ENCODE assay signal across 30 cellular contexts in the genomic region with DNA sequence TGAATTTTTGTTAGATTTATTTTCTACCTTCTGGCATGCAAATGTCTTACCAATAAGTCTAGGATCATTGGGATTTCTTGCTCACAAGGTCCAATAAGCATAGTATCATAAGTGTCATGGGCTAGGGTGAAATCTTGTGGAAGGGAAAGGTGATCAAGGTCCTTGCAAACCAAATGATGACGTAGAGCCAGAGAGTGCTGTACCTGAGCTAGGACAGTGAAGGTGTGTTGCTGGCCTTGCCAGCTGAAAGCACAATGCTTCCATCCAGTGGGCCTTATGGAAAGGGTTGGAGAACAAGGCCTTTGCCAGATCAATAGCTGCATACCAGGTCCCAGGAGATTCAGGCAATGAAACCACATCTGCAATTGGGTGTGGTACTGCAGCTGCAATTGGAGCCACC.
"Had no signal": no experiment of that assay in that cellular context is flagged by ENCODE, and none has a peak within 500 bp of the region (broad histone marks: within the 10 kb centered on the region; RNA-seq: fewer than 3 reads in every experiment).

No MANE protein-coding gene starts in this region.

- DNase-seq: activated CD4-positive, alpha-beta memory T cell treated with anti-CD3 and anti-CD28 coated beads, Interleukin-2, amount 10 ng/mL, durations not matched to agents 7 days and 5 days; activated CD4-positive, alpha-beta T cell treated with anti-CD3 and anti-CD28 coated beads for 1 hour; activated CD4-positive, alpha-beta T cell treated with anti-CD3 and anti-CD28 coated beads for 4 hours; activated CD4-positive, alpha-beta T cell treated with anti-CD3 and anti-CD28 coated beads, Interleukin-2, amount 10 ng/mL, durations not matched to agents 7 days and 5 days; activated CD4-positive, alpha-beta T cell treated with anti-CD3 and anti-CD28 coated beads, Interleukin-2, amount 50 U/mL, for 4 hours; activated CD8-positive, alpha-beta memory T cell treated with anti-CD3 and anti-CD28 coated beads, Interleukin-2, amount 50 U/mL, for 48 hours; activated gamma-delta T cell; activated naive CD4-positive, alpha-beta T cell; activated naive CD4-positive, alpha-beta T cell treated with anti-CD3 and anti-CD28 coated beads, Interleukin-2, amount 10 ng/mL, durations not matched to agents 7 days and 5 days; activated naive CD8-positive, alpha-beta T cell treated with anti-CD3 and anti-CD28 coated beads, Interleukin-2, amount 10 ng/mL, durations not matched to agents 7 days and 5 days; activated T-cell treated with anti-CD3 and anti-CD28 coated beads for 4 hours; activated T-cell treated with anti-CD3 and anti-CD28 coated beads, Interleukin-2, amount 50 U/mL, for 24 hours; activated T-cell treated with anti-CD3 and anti-CD28 coated beads, Interleukin-2, amount 50 U/mL, for 72 hours; dorsolateral prefrontal cortex; effector memory CD4-positive, alpha-beta T cell; endodermal cell; foreskin fibroblast; head of caudate nucleus; T-helper 2 cell had no signal

- H3K27ac Mint-ChIP-seq: activated CD4-positive, alpha-beta memory T cell treated with anti-CD3 and anti-CD28 coated beads, Interleukin-2, amount 10 ng/mL, durations not matched to agents 7 days and 5 days; activated CD4-positive, alpha-beta T cell treated with anti-CD3 and anti-CD28 coated beads, Interleukin-2, amount 10 ng/mL, durations not matched to agents 7 days and 5 days; activated naive CD4-positive, alpha-beta T cell treated with anti-CD3 and anti-CD28 coated beads, Interleukin-2, amount 10 ng/mL, durations not matched to agents 7 days and 5 days; activated naive CD4-positive, alpha-beta T cell treated with anti-CD3 and anti-CD28 coated beads, Interleukin-2, amount 50 U/mL, for 72 hours; activated naive CD8-positive, alpha-beta T cell treated with anti-CD3 and anti-CD28 coated beads, Interleukin-2, amount 10 ng/mL, durations not matched to agents 7 days and 5 days; activated T-cell treated with anti-CD3 and anti-CD28 coated beads, Interleukin-2, amount 50 U/mL, for 24 hours; activated T-cell treated with anti-CD3 and anti-CD28 coated beads, Interleukin-2, amount 50 U/mL, for 72 hours; brain; endodermal cell; WTC11 had no signal

- H3K36me3 ChIP-seq: ascending aorta, breast epithelium had no signal

- FAIRE-seq: frontal cortex had no signal

- H3K9me3 ChIP-seq: ascending aorta had no signal

- H3K9me3 Mint-ChIP-seq: activated CD4-positive, alpha-beta memory T cell treated with anti-CD3 and anti-CD28 coated beads, Interleukin-2, amount 10 ng/mL, durations not matched to agents 7 days and 5 days; activated CD4-positive, alpha-beta T cell treated with anti-CD3 and anti-CD28 coated beads, Interleukin-2, amount 10 ng/mL, durations not matched to agents 7 days and 5 days; activated naive CD4-positive, alpha-beta T cell treated with anti-CD3 and anti-CD28 coated beads, Interleukin-2, amount 10 ng/mL, durations not matched to agents 7 days and 5 days; activated naive CD4-positive, alpha-beta T cell treated with anti-CD3 and anti-CD28 coated beads, Interleukin-2, amount 50 U/mL, for 72 hours; activated T-cell treated with anti-CD3 and anti-CD28 coated beads, Interleukin-2, amount 50 U/mL, for 24 hours; activated T-cell treated with anti-CD3 and anti-CD28 coated beads, Interleukin-2, amount 50 U/mL, for 72 hours; central memory CD8-positive, alpha-beta T cell had no signal

- H3K4me1 ChIP-seq: ascending aorta, breast epithelium had no signal

- ATAC-seq: activated naive CD4-positive, alpha-beta T cell treated with anti-CD3 and anti-CD28 coated beads, Interleukin-2, amount 50 U/mL, for 72 hours; activated T-cell treated with anti-CD3 and anti-CD28 coated beads, Interleukin-2, amount 50 U/mL, for 72 hours; esophagus mucosa; WTC11 had no signal

- H3K27ac ChIP-seq: ascending aorta, breast epithelium, coronary artery, dorsolateral prefrontal cortex, VCaP had no signal

- H3K36me3 Mint-ChIP-seq: activated naive CD4-positive, alpha-beta T cell treated with anti-CD3 and anti-CD28 coated beads, Interleukin-2, amount 10 ng/mL, durations not matched to agents 7 days and 5 days; activated naive CD4-positive, alpha-beta T cell treated with anti-CD3 and anti-CD28 coated beads, Interleukin-2, amount 50 U/mL, for 72 hours; activated naive CD8-positive, alpha-beta T cell treated with anti-CD3 and anti-CD28 coated beads, Interleukin-2, amount 10 ng/mL, durations not matched to agents 7 days and 5 days had no signal

- H3K4me3 ChIP-seq: ascending aorta, breast epithelium, coronary artery, dorsolateral prefrontal cortex had no signal

- H3K4me1 Mint-ChIP-seq: activated CD4-positive, alpha-beta memory T cell treated with anti-CD3 and anti-CD28 coated beads, Interleukin-2, amount 10 ng/mL, durations not matched to agents 7 days and 5 days; activated CD4-positive, alpha-beta T cell treated with anti-CD3 and anti-CD28 coated beads, Interleukin-2, amount 10 ng/mL, durations not matched to agents 7 days and 5 days; activated naive CD4-positive, alpha-beta T cell treated with anti-CD3 and anti-CD28 coated beads, Interleukin-2, amount 10 ng/mL, durations not matched to agents 7 days and 5 days; activated naive CD8-positive, alpha-beta T cell treated with anti-CD3 and anti-CD28 coated beads, Interleukin-2, amount 10 ng/mL, durations not matched to agents 7 days and 5 days; central memory CD8-positive, alpha-beta T cell; endodermal cell; WTC11 had no signal

- H3K27me3 ChIP-seq: ascending aorta, breast epithelium, dorsolateral prefrontal cortex had no signal

- H3K27me3 Mint-ChIP-seq: activated CD4-positive, alpha-beta T cell treated with anti-CD3 and anti-CD28 coated beads, Interleukin-2, amount 10 ng/mL, durations not matched to agents 7 days and 5 days; activated naive CD8-positive, alpha-beta T cell treated with anti-CD3 and anti-CD28 coated beads, Interleukin-2, amount 10 ng/mL, durations not matched to agents 7 days and 5 days; activated T-cell treated with anti-CD3 and anti-CD28 coated beads, Interleukin-2, amount 50 U/mL, for 24 hours; brain; dendritic cell treated with granulocyte-macrophage colony-stimulating factor and Interleukin-4, amounts not matched to agents 40 ng/mL and 50 ng/mL, for 4 days had no signal

- H3K4me3 Mint-ChIP-seq: activated CD4-positive, alpha-beta memory T cell treated with anti-CD3 and anti-CD28 coated beads, Interleukin-2, amount 10 ng/mL, durations not matched to agents 7 days and 5 days; activated CD4-positive, alpha-beta T cell treated with anti-CD3 and anti-CD28 coated beads, Interleukin-2, amount 10 ng/mL, durations not matched to agents 7 days and 5 days; activated naive CD4-positive, alpha-beta T cell treated with anti-CD3 and anti-CD28 coated beads, Interleukin-2, amount 10 ng/mL, durations not matched to agents 7 days and 5 days; activated naive CD8-positive, alpha-beta T cell treated with anti-CD3 and anti-CD28 coated beads, Interleukin-2, amount 10 ng/mL, durations not matched to agents 7 days and 5 days; activated T-cell treated with anti-CD3 and anti-CD28 coated beads, Interleukin-2, amount 50 U/mL, for 24 hours; activated T-cell treated with anti-CD3 and anti-CD28 coated beads, Interleukin-2, amount 50 U/mL, for 72 hours; brain; central memory CD8-positive, alpha-beta T cell; dendritic cell treated with granulocyte-macrophage colony-stimulating factor and Interleukin-4, amounts not matched to agents 40 ng/mL and 50 ng/mL, for 4 days; endodermal cell; WTC11 had no signal
